Comparison of ENCODE assay signal across 26 cellular contexts in genomic region chr1:220819627-220820026, GRCh38. TPM values are rescaled to one million over a fixed set of nuclear protein-coding genes. Genes with fewer than 3 reads are reported as not detected.
DNase-seq lines count a peak whose midpoint lies in the region; ATAC-seq and TF ChIP-seq lines count a peak whose summit lies in the region.
"Had no signal": no experiment of that assay in that cellular context is flagged by ENCODE, and none has a peak within 500 bp of the region (broad histone marks: within the 10 kb centered on the region; RNA-seq: fewer than 3 reads in every experiment).

No MANE protein-coding gene starts in this region.

- peak overlapping the region in 3 of 4 donors; percentile 27 to 82 (median 82) for H3K27ac ChIP-seq in esophagus squamous epithelium
- H3K27ac ChIP-seq in sigmoid colon: peak overlapping the region; percentile 73 to 88 (median 84)
- H3K27ac ChIP-seq: hepatocyte, testis had no signal

- TF ChIP-seq CTCF in esophagus squamous epithelium (IDR thresholded peaks at IDR 0.05) (no peak), mesothelial cell of epicardium (IDR thresholded peaks at IDR 0.05; ENCODE audit: unreplicated experiment) (no peak), sigmoid colon (IDR thresholded peaks at IDR 0.05) (no peak)

- no peaks in the 10 kb centered on the region for H3K27me3 Mint-ChIP-seq in mesothelial cell of epicardium (ENCODE audit: low read depth)
- peaks cover 8% of the 10 kb centered on the region for H3K27me3 Mint-ChIP-seq in activated CD8-positive, alpha-beta memory T cell treated with anti-CD3 and anti-CD28 coated beads, Interleukin-2, amount 10 ng/mL, durations not matched to agents 7 days and 5 days
- H3K27me3 Mint-ChIP-seq: CD4-positive, CD25-positive, alpha-beta regulatory T cell had no signal

- DNase-seq in EL: peak; percentile 38
- no peak for DNase-seq in esophagus squamous epithelium (lab: John Stamatoyannopoulos, UW)
- no peak for DNase-seq in mesothelial cell of epicardium (ENCODE audit: low spot score in 2 of 2, unreplicated experiment in 2 of 2)
- DNase-seq in sigmoid colon: no peak
- DNase-seq in activated CD8-positive, alpha-beta memory T cell treated with anti-CD3 and anti-CD28 coated beads, Interleukin-2, amount 10 ng/mL, durations not matched to agents 7 days and 5 days: no peak
- DNase-seq in ureter (ENCODE audit: low spot score): no peak
- no peak for DNase-seq in HEK293T (ENCODE audit: extremely low spot score)
- DNase-seq: activated CD4-positive, alpha-beta memory T cell treated with anti-CD3 and anti-CD28 coated beads, Interleukin-2, amount 10 ng/mL, durations not matched to agents 7 days and 5 days; activated CD4-positive, CD25-positive, alpha-beta regulatory T cell treated with anti-CD3 and anti-CD28 coated beads, Interleukin-2, amount 50 U/mL, for 72 hours; aorta; CD4-positive, CD25-positive, alpha-beta regulatory T cell; effector CD8-positive, alpha-beta T cell; NCI-H1092 treated with DMSO at 0.1 percent for 48 hours; NCI-H187 treated with DMSO at 0.1 percent for 48 hours; NCI-H2171 treated with DMSO at 0.1 percent for 48 hours; NCI-H69; stimulated activated CD4-positive, alpha-beta T cell treated with anti-CD3 and anti-CD28 coated beads, Interleukin-4, amount 100 ng/mL, for 24 hours; testis had no signal

- peaks cover 1% of the 10 kb centered on the region for H3K36me3 Mint-ChIP-seq in mesothelial cell of epicardium
- H3K36me3 Mint-ChIP-seq in activated CD8-positive, alpha-beta memory T cell treated with anti-CD3 and anti-CD28 coated beads, Interleukin-2, amount 10 ng/mL, durations not matched to agents 7 days and 5 days: no peaks in the 10 kb centered on the region
- H3K36me3 Mint-ChIP-seq: activated naive CD4-positive, alpha-beta T cell treated with anti-CD3 and anti-CD28 coated beads, Interleukin-2, amount 50 U/mL, for 72 hours; CD4-positive, CD25-positive, alpha-beta regulatory T cell; natural killer cell treated with Interleukin-12 subunit alpha and Interleukin-12 subunit beta and Interleukin-15 and Interleukin-18, amount 100 ng/mL, for 72 hours had no signal

- POLR2A ChIA-PET in HEK293T (lab: Yijun Ruan, JAX): no interaction called here

- H3K36me3 ChIP-seq in esophagus squamous epithelium (no peaks in the 10 kb centered on the region), sigmoid colon (no peaks in the 10 kb centered on the region)

- H3K9me3 ChIP-seq in esophagus squamous epithelium (no peaks in the 10 kb centered on the region), sigmoid colon (no peaks in the 10 kb centered on the region)
- H3K9me3 ChIP-seq: testis had no signal

- H3K27me3 ChIP-seq in esophagus squamous epithelium: no peaks in the 10 kb centered on the region
- no peaks in the 10 kb centered on the region for H3K27me3 ChIP-seq in sigmoid colon
- H3K27me3 ChIP-seq: hepatocyte, testis had no signal

- ATAC-seq in activated CD8-positive, alpha-beta memory T cell treated with anti-CD3 and anti-CD28 coated beads, Interleukin-2, amount 10 ng/mL, durations not matched to agents 7 days and 5 days: no peak
- no peak for ATAC-seq in HG02623 (IDR thresholded peaks at IDR 0.05; ENCODE audit: unreplicated experiment)
- ATAC-seq: activated naive CD4-positive, alpha-beta T cell treated with anti-CD3 and anti-CD28 coated beads, Interleukin-2, amount 50 U/mL, for 72 hours; natural killer cell treated with Interleukin-12 subunit alpha and Interleukin-12 subunit beta and Interleukin-15 and Interleukin-18, amount 100 ng/mL, for 72 hours; stimulated activated memory B cell treated with anti-CD40 and anti-IgM and Interleukin-4, amounts not matched to agents 10 μg/mL and 1 μg/mL and 100 μg/mL, for 72 hours had no signal

- H3K4me1 Mint-ChIP-seq in mesothelial cell of epicardium: peaks cover 28% of the 10 kb centered on the region
- peaks cover 3% of the 10 kb centered on the region for H3K4me1 Mint-ChIP-seq in activated CD8-positive, alpha-beta memory T cell treated with anti-CD3 and anti-CD28 coated beads, Interleukin-2, amount 10 ng/mL, durations not matched to agents 7 days and 5 days
- H3K4me1 Mint-ChIP-seq: activated CD4-positive, alpha-beta memory T cell treated with anti-CD3 and anti-CD28 coated beads, Interleukin-2, amount 10 ng/mL, durations not matched to agents 7 days and 5 days; CD4-positive, CD25-positive, alpha-beta regulatory T cell; memory B cell; stimulated activated memory B cell treated with anti-CD40 and anti-IgM and Interleukin-4, amounts not matched to agents 10 μg/mL and 1 μg/mL and 100 μg/mL, for 72 hours had no signal

- H3K4me1 ChIP-seq in esophagus squamous epithelium: peaks cover 0 to 11% (median 9%) of the 10 kb centered on the region in 3 donors
- peaks cover 0 to 70% (median 68%) of the 10 kb centered on the region in 4 donors for H3K4me1 ChIP-seq in sigmoid colon
- H3K4me1 ChIP-seq: testis had no signal

- intact Hi-C loops in esophagus squamous epithelium (cut with DNase I) (loop anchor here (10.0 kb wide), 2 partner anchors 385 to 615 kb away; no protein-coding TSS in a partner anchor), sigmoid colon (cut with DNase I) (loop anchor here (5.0 to 10.0 kb wide), 4 partner anchors 213 to 1635 kb away; no protein-coding TSS in a partner anchor)

- H3K4me3 ChIP-seq in esophagus squamous epithelium (no peak overlapping the region), sigmoid colon (no peak overlapping the region)
- H3K4me3 ChIP-seq: hepatocyte, testis had no signal

- H3K4me3 Mint-ChIP-seq in mesothelial cell of epicardium: no peak overlapping the region
- no peak overlapping the region for H3K4me3 Mint-ChIP-seq in activated CD8-positive, alpha-beta memory T cell treated with anti-CD3 and anti-CD28 coated beads, Interleukin-2, amount 10 ng/mL, durations not matched to agents 7 days and 5 days
- H3K4me3 Mint-ChIP-seq: activated CD4-positive, alpha-beta memory T cell treated with anti-CD3 and anti-CD28 coated beads, Interleukin-2, amount 10 ng/mL, durations not matched to agents 7 days and 5 days; CD4-positive, CD25-positive, alpha-beta regulatory T cell; memory B cell; natural killer cell treated with Interleukin-12 subunit alpha and Interleukin-12 subunit beta and Interleukin-15 and Interleukin-18, amount 100 ng/mL, for 72 hours; stimulated activated memory B cell treated with anti-CD40 and anti-IgM and Interleukin-4, amounts not matched to agents 10 μg/mL and 1 μg/mL and 100 μg/mL, for 72 hours had no signal

- CTCF ChIA-PET in activated CD8-positive, alpha-beta memory T cell treated with anti-CD3 and anti-CD28 coated beads, Interleukin-2, amount 10 ng/mL, durations not matched to agents 7 days and 5 days (lab: Charles Lee): no interaction called here
- CTCF ChIA-PET in HEK293T (lab: Yijun Ruan, JAX): no interaction called here

- TF ChIP-seq POLR2A in esophagus squamous epithelium (IDR thresholded peaks at IDR 0.05) (no peak), sigmoid colon (IDR thresholded peaks at IDR 0.05) (no peak)

- 52 to 78% methylated on average over 1 of the region's 1 CpG for WGBS in esophagus squamous epithelium, 2 donors
- WGBS in sigmoid colon, 2 donors: 61 to 77% methylated on average over 1 of the region's 1 CpG

- TF ChIP-seq EP300 in sigmoid colon (IDR thresholded peaks at IDR 0.05): peak in 1 of 4 donors; percentile 27

- H3K9me3 Mint-ChIP-seq in mesothelial cell of epicardium: peaks cover 7% of the 10 kb centered on the region
- H3K9me3 Mint-ChIP-seq in activated CD8-positive, alpha-beta memory T cell treated with anti-CD3 and anti-CD28 coated beads, Interleukin-2, amount 10 ng/mL, durations not matched to agents 7 days and 5 days (ENCODE audit: low read depth): no peaks in the 10 kb centered on the region
- H3K9me3 Mint-ChIP-seq: activated CD4-positive, alpha-beta memory T cell treated with anti-CD3 and anti-CD28 coated beads, Interleukin-2, amount 10 ng/mL, durations not matched to agents 7 days and 5 days; activated naive CD4-positive, alpha-beta T cell treated with anti-CD3 and anti-CD28 coated beads, Interleukin-2, amount 50 U/mL, for 72 hours; natural killer cell treated with Interleukin-12 subunit alpha and Interleukin-12 subunit beta and Interleukin-15 and Interleukin-18, amount 100 ng/mL, for 72 hours; stimulated activated memory B cell treated with anti-CD40 and anti-IgM and Interleukin-4, amounts not matched to agents 10 μg/mL and 1 μg/mL and 100 μg/mL, for 72 hours had no signal

- H3K27ac Mint-ChIP-seq in mesothelial cell of epicardium: peak overlapping the region; percentile 14
- H3K27ac Mint-ChIP-seq in activated CD8-positive, alpha-beta memory T cell treated with anti-CD3 and anti-CD28 coated beads, Interleukin-2, amount 10 ng/mL, durations not matched to agents 7 days and 5 days: no peak overlapping the region
- H3K27ac Mint-ChIP-seq: activated CD4-positive, alpha-beta memory T cell treated with anti-CD3 and anti-CD28 coated beads, Interleukin-2, amount 10 ng/mL, durations not matched to agents 7 days and 5 days; activated naive CD4-positive, alpha-beta T cell treated with anti-CD3 and anti-CD28 coated beads, Interleukin-2, amount 50 U/mL, for 72 hours; CD4-positive, CD25-positive, alpha-beta regulatory T cell; memory B cell; natural killer cell treated with Interleukin-12 subunit alpha and Interleukin-12 subunit beta and Interleukin-15 and Interleukin-18, amount 100 ng/mL, for 72 hours; stimulated activated memory B cell treated with anti-CD40 and anti-IgM and Interleukin-4, amounts not matched to agents 10 μg/mL and 1 μg/mL and 100 μg/mL, for 72 hours had no signal

TF ChIP-seq in HEK293T, 16 proteins besides CTCF, POLR2A, EP300 and RAD21 (continues in another document):
- TF ChIP-seq FOXM1 (IDR thresholded peaks at IDR 0.05; ENCODE audit: borderline replicate concordance) (no peak), SP1 (IDR thresholded peaks at IDR 0.05) (no peak), NFRKB (IDR thresholded peaks at IDR 0.05) (no peak)

RNA-seq across cellular contexts. Expression of gene MTARC1, which starts 32.9 kb away (rescaled TPM):
- total RNA-seq in esophagus squamous epithelium: 10 to 100 TPM in 1 of 4 donors, 1 to 10 TPM in 3; 2.3 to 12.2 (median 4.9) TPM
- 10.8 to 12.1 TPM (median 11.9 TPM) in 3 replicates for total RNA-seq in mesothelial cell of epicardium
- 10 to 100 TPM in 2 of 4 donors, 1 to 10 TPM in 2; 5.3 to 13.2 (median 8.6) TPM for total RNA-seq in sigmoid colon
- polyA plus RNA-seq in sigmoid colon: 10 to 100 TPM in 2 of 3 donors, 1 to 10 TPM in 1; 8.6 to 31.4 (median 15.6) TPM
- not detected for total RNA-seq in activated CD8-positive, alpha-beta memory T cell treated with anti-CD3 and anti-CD28 coated beads, Interleukin-2, amount 10 ng/mL, durations not matched to agents 7 days and 5 days
- total RNA-seq in ureter: 29.0 TPM
- total RNA-seq: A172; activated CD4-positive, alpha-beta memory T cell treated with anti-CD3 and anti-CD28 coated beads, Interleukin-2, amount 10 ng/mL, durations not matched to agents 7 days and 5 days; activated naive CD4-positive, alpha-beta T cell treated with anti-CD3 and anti-CD28 coated beads, Interleukin-2, amount 50 U/mL, for 72 hours; CD4-positive, CD25-positive, alpha-beta regulatory T cell; T-helper 1 cell treated with Interleukin-12 subunit alpha and Interleukin-12 subunit beta and Interleukin-4 antibody, amounts not matched to agents 30 ng/mL and 1 ng/mL, for 36 hours had no signal
- polyA plus RNA-seq: CD4-positive, CD25-positive, alpha-beta regulatory T cell had no signal

RNA-seq across cellular contexts. Expression of gene HLX, which starts 59.6 kb away (rescaled TPM):
- 1 to 10 TPM in 2 of 4 donors, under 1 TPM in 2; 0.23 to 7.2 (median 0.97) TPM for total RNA-seq in esophagus squamous epithelium
- 0.75 to 1.3 TPM (median 0.84 TPM) in 3 replicates for total RNA-seq in mesothelial cell of epicardium
- 10 to 100 TPM; 28.2 to 53.5 (median 37.8) TPM for total RNA-seq in sigmoid colon
- polyA plus RNA-seq in sigmoid colon: 10 to 100 TPM in 1 of 3 donors, 1 to 10 TPM in 1, under 1 TPM in 1; 0.92 to 10.7 (median 9.0) TPM
- total RNA-seq in activated CD8-positive, alpha-beta memory T cell treated with anti-CD3 and anti-CD28 coated beads, Interleukin-2, amount 10 ng/mL, durations not matched to agents 7 days and 5 days: under 1 TPM in 1 of 2 experiments, not detected in 1; 0.77 TPM
- total RNA-seq in ureter: 7.5 TPM
- polyA plus RNA-seq: CD4-positive, CD25-positive, alpha-beta regulatory T cell had no signal
